9 cellular contexts compared by ENCODE assay signal in genomic region chr2:187299122-187299906, GRCh38.
DNase-seq lines count a peak whose midpoint lies in the region; ATAC-seq and TF ChIP-seq lines count a peak whose summit lies in the region.
"Had no signal": no experiment of that assay in that cellular context is flagged by ENCODE, and none has a peak within 500 bp of the region (broad histone marks: within the 10 kb centered on the region; RNA-seq: fewer than 3 reads in every experiment).

No MANE protein-coding gene starts in this region.

- no peaks in the 10 kb centered on the region for H3K79me2 ChIP-seq in Loucy (ENCODE audit: insufficient read depth, low read length)

- H3K27me3 Mint-ChIP-seq in CD14-positive monocyte (ENCODE audit: low read depth in 3 of 3) = no peaks in the 10 kb centered on the region

- H3K9me3 ChIP-seq in Loucy (ENCODE audit: insufficient read depth, low read depth, low read length) = no peaks in the 10 kb centered on the region

- no peaks in the 10 kb centered on the region for H4K20me1 ChIP-seq in Loucy (ENCODE audit: insufficient read depth, low read length, poor library complexity, severe bottlenecking)

- H3K4me2 ChIP-seq in Loucy (ENCODE audit: low read depth, low read length, poor library complexity, severe bottlenecking) = no peak overlapping the region

- no peaks in the 10 kb centered on the region for H3K36me3 Mint-ChIP-seq in CD14-positive monocyte

- peak; percentile 54 for TF ChIP-seq CTCF in Loucy (conservative IDR thresholded peaks at IDR 0.05; ENCODE audit: low read length)
- peak; percentile 70 for TF ChIP-seq CTCF in epithelial cell of proximal tubule (conservative IDR thresholded peaks at IDR 0.05; ENCODE audit: low read depth, low read length)
- TF ChIP-seq CTCF in CD14-positive monocyte (IDR thresholded peaks at IDR 0.05) = no peak

- intact Hi-C loops in CD14-positive monocyte (cut with micrococcal nuclease) = no loop called here

- H3K27ac Mint-ChIP-seq in CD14-positive monocyte = peak overlapping the region in 2 of 7 donors; percentile 38 to 77

- no peaks in the 10 kb centered on the region for H3K36me3 ChIP-seq in Loucy (ENCODE audit: insufficient read depth, low read length)

- H3F3A ChIP-seq in Loucy (ENCODE audit: low read depth) = no peaks in the 10 kb centered on the region

- H3K9ac ChIP-seq in Loucy (ENCODE audit: low read depth, low read length, poor library complexity, severe bottlenecking) = no peak overlapping the region

- H3K4me3 ChIP-seq in Loucy (ENCODE audit: low read length, poor library complexity, severe bottlenecking) = no peak overlapping the region
- no peak overlapping the region for H3K4me3 ChIP-seq in epithelial cell of proximal tubule (ENCODE audit: low read depth, low read length)

- DNase-seq in DMS 273 (lab: John Stamatoyannopoulos, UW; ENCODE audit: unreplicated experiment) (peak; percentile 19), DMS 273 treated with DMSO at 0.1 percent for 48 hours (lab: John Stamatoyannopoulos, UW) (no peak), epithelial cell of proximal tubule (ENCODE audit: low read depth) (no peak), renal cortical epithelial cell (ENCODE audit: low read depth) (peak; percentile 42), CD14-positive monocyte (ENCODE audit: low spot score) (no peak)
- DNase-seq: activated CD8-positive, alpha-beta memory T cell treated with anti-CD3 and anti-CD28 coated beads, Interleukin-2, amount 50 U/mL, for 4 hours had no signal

- no peaks in the 10 kb centered on the region for H3K4me1 Mint-ChIP-seq in CD14-positive monocyte

- no peaks in the 10 kb centered on the region for H3K9me2 ChIP-seq in Loucy (replicated peaks; ENCODE audit: low read depth, low read length)

- H3K27me3 ChIP-seq in Loucy (ENCODE audit: insufficient read depth, low read length, poor library complexity, severe bottlenecking) = no peaks in the 10 kb centered on the region

- H3K4me1 ChIP-seq in Loucy (ENCODE audit: insufficient read depth, low read length, poor library complexity, severe bottlenecking) = no peaks in the 10 kb centered on the region

- H3K4me3 Mint-ChIP-seq in CD14-positive monocyte = no peak overlapping the region

- no peak overlapping the region for H2AFZ ChIP-seq in Loucy (ENCODE audit: low read length)

- ATAC-seq in GM21576 (IDR thresholded peaks at IDR 0.05; ENCODE audit: unreplicated experiment) = no peak
- ATAC-seq in HG03280 (IDR thresholded peaks at IDR 0.05; ENCODE audit: unreplicated experiment) = no peak

- H3K9me3 Mint-ChIP-seq in CD14-positive monocyte = peaks cover 0 to 5% (median 3%) of the 10 kb centered on the region in 7 donors

Comparison
In these comparisons a context has a peak if more than half of its experiments do, and no peak if none do; other contexts are left out.
1. DNase-seq: peak in DMS 273 (single experiment) and renal cortical epithelial cell (single experiment); none in DMS 273 treated with DMSO at 0.1 percent for 48 hours (single experiment), epithelial cell of proximal tubule (single experiment) and CD14-positive monocyte (single experiment).